In the genomic region with DNA sequence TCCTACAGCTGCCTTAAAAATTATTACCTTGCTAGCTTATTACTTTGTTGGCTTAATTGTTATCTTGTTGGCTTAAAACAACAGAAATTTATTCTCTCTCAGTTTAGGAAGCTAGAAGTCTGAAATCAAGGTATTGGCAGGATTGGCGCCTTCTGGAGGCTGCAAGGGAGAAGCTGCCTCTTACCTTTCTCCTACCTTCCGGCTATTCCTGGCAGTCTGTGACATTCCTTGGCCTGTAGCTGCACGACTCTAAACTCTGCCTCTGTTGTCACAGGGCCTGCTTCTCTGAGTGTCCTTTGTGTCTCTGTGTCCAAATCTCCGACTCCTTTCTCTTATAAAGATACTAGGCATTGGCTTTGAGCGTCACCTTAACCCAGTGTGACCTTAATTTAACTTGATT, we compare ENCODE assay signal across 21 cellular contexts.
"Had no signal": no experiment of that assay in that cellular context is flagged by ENCODE, and none has a peak within 500 bp of the region (broad histone marks: within the 10 kb centered on the region; RNA-seq: fewer than 3 reads in every experiment).

No MANE protein-coding gene starts in this region.

- H3K4me1 Mint-ChIP-seq: activated CD4-positive, alpha-beta T cell treated with anti-CD3 and anti-CD28 coated beads, Interleukin-2, amount 10 ng/mL, durations not matched to agents 7 days and 5 days; activated naive CD4-positive, alpha-beta T cell treated with anti-CD3 and anti-CD28 coated beads, Interleukin-2, amount 10 ng/mL, durations not matched to agents 7 days and 5 days; immature natural killer cell; natural killer cell; stimulated activated memory B cell treated with anti-CD40 and anti-IgM and Interleukin-4, amounts not matched to agents 10 μg/mL and 1 μg/mL and 100 μg/mL, for 72 hours had no signal

- H3K27ac Mint-ChIP-seq: activated CD4-positive, alpha-beta T cell treated with anti-CD3 and anti-CD28 coated beads, Interleukin-2, amount 10 ng/mL, durations not matched to agents 7 days and 5 days; activated naive CD4-positive, alpha-beta T cell treated with anti-CD3 and anti-CD28 coated beads, Interleukin-2, amount 10 ng/mL, durations not matched to agents 7 days and 5 days; activated naive CD8-positive, alpha-beta T cell treated with anti-CD3 and anti-CD28 coated beads, Interleukin-2, amount 50 U/mL, for 24 hours; brain; immature natural killer cell; natural killer cell; stimulated activated memory B cell treated with anti-CD40 and anti-IgM and Interleukin-4, amounts not matched to agents 10 μg/mL and 1 μg/mL and 100 μg/mL, for 72 hours had no signal

- H3K27me3 Mint-ChIP-seq: activated CD4-positive, alpha-beta T cell treated with anti-CD3 and anti-CD28 coated beads, Interleukin-2, amount 10 ng/mL, durations not matched to agents 7 days and 5 days; activated naive CD4-positive, alpha-beta T cell treated with anti-CD3 and anti-CD28 coated beads, Interleukin-2, amount 10 ng/mL, durations not matched to agents 7 days and 5 days; activated naive CD8-positive, alpha-beta T cell treated with anti-CD3 and anti-CD28 coated beads, Interleukin-2, amount 50 U/mL, for 24 hours; brain; stimulated activated memory B cell treated with anti-CD40 and anti-IgM and Interleukin-4, amounts not matched to agents 10 μg/mL and 1 μg/mL and 100 μg/mL, for 72 hours had no signal

- H3K36me3 Mint-ChIP-seq: activated naive CD4-positive, alpha-beta T cell treated with anti-CD3 and anti-CD28 coated beads, Interleukin-2, amount 10 ng/mL, durations not matched to agents 7 days and 5 days; brain; immature natural killer cell; natural killer cell; stimulated activated memory B cell treated with anti-CD40 and anti-IgM and Interleukin-4, amounts not matched to agents 10 μg/mL and 1 μg/mL and 100 μg/mL, for 72 hours had no signal

- H3K4me3 Mint-ChIP-seq: activated CD4-positive, alpha-beta T cell treated with anti-CD3 and anti-CD28 coated beads, Interleukin-2, amount 10 ng/mL, durations not matched to agents 7 days and 5 days; activated naive CD4-positive, alpha-beta T cell treated with anti-CD3 and anti-CD28 coated beads, Interleukin-2, amount 10 ng/mL, durations not matched to agents 7 days and 5 days; activated naive CD8-positive, alpha-beta T cell treated with anti-CD3 and anti-CD28 coated beads, Interleukin-2, amount 50 U/mL, for 24 hours; activated T-cell treated with anti-CD3 and anti-CD28 coated beads, Interleukin-2, amount 50 U/mL, for 4 hours; brain; immature natural killer cell; natural killer cell; stimulated activated memory B cell treated with anti-CD40 and anti-IgM and Interleukin-4, amounts not matched to agents 10 μg/mL and 1 μg/mL and 100 μg/mL, for 72 hours had no signal

- FAIRE-seq: frontal cortex had no signal

- H3K36me3 ChIP-seq: neutrophil, sigmoid colon, upper lobe of right lung had no signal

- H3K4me3 ChIP-seq: sigmoid colon, testis, upper lobe of right lung had no signal

- H3K4me1 ChIP-seq: parathyroid adenoma, sigmoid colon, testis, upper lobe of right lung had no signal

- H3K9me3 Mint-ChIP-seq: activated CD4-positive, alpha-beta T cell treated with anti-CD3 and anti-CD28 coated beads, Interleukin-2, amount 10 ng/mL, durations not matched to agents 7 days and 5 days; activated naive CD4-positive, alpha-beta T cell treated with anti-CD3 and anti-CD28 coated beads, Interleukin-2, amount 10 ng/mL, durations not matched to agents 7 days and 5 days; activated T-cell treated with anti-CD3 and anti-CD28 coated beads, Interleukin-2, amount 50 U/mL, for 4 hours; brain; immature natural killer cell; natural killer cell; stimulated activated memory B cell treated with anti-CD40 and anti-IgM and Interleukin-4, amounts not matched to agents 10 μg/mL and 1 μg/mL and 100 μg/mL, for 72 hours had no signal

- H3K27ac ChIP-seq: neutrophil, parathyroid adenoma, sigmoid colon, testis, upper lobe of right lung had no signal

- DNase-seq: activated CD4-positive, alpha-beta T cell treated with anti-CD3 and anti-CD28 coated beads, Interleukin-2, amount 10 ng/mL, durations not matched to agents 7 days and 5 days; activated CD8-positive, alpha-beta memory T cell treated with anti-CD3 and anti-CD28 coated beads, Interleukin-2, amount 50 U/mL, for 4 hours; activated naive CD4-positive, alpha-beta T cell treated with anti-CD3 and anti-CD28 coated beads, Interleukin-2, amount 10 ng/mL, durations not matched to agents 7 days and 5 days; activated naive CD8-positive, alpha-beta T cell treated with anti-CD3 and anti-CD28 coated beads, Interleukin-2, amount 50 U/mL, for 24 hours; activated T-cell treated with anti-CD3 and anti-CD28 coated beads, Interleukin-2, amount 50 U/mL, for 4 hours; anterior cingulate cortex; caudate nucleus; erythroblast; hypothalamus; immature natural killer cell; natural killer cell; sigmoid colon; stimulated activated CD4-positive, alpha-beta T cell treated with anti-CD3 and anti-CD28 coated beads, Interleukin-4, amount 100 ng/mL, for 4 hours; T1000; testis; upper lobe of right lung had no signal

- H3K27me3 ChIP-seq: neutrophil, sigmoid colon, testis, upper lobe of right lung had no signal

- H2AFZ ChIP-seq: parathyroid adenoma had no signal

- H3K79me2 ChIP-seq: parathyroid adenoma had no signal

- H3K9ac ChIP-seq: parathyroid adenoma had no signal

- H3K9me3 ChIP-seq: neutrophil, sigmoid colon, testis, upper lobe of right lung had no signal
